1 cellular context compared by ENCODE assay signal in genomic region chr2:64400733-64401500, GRCh38.
TF ChIP-seq lines count a peak whose summit lies in the region.

No MANE protein-coding gene starts in this region.

TF ChIP-seq in A549, 52 proteins besides CTCF, POLR2A, EP300 and RAD21:
- TF ChIP-seq, protein P1, sequence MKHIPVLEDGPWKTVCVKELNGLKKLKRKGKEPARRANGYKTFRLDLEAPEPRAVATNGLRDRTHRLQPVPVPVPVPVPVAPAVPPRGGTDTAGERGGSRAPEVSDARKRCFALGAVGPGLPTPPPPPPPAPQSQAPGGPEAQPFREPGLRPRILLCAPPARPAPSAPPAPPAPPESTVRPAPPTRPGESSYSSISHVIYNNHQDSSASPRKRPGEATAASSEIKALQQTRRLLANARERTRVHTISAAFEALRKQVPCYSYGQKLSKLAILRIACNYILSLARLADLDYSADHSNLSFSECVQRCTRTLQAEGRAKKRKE (CRISPR knock-in tag; IDR thresholded peaks at IDR 0.05; ENCODE audit: low read depth): no peak
- no peak for TF ChIP-seq HMGXB4 (CRISPR knock-in tag; IDR thresholded peaks at IDR 0.05; ENCODE audit: borderline replicate concordance)
- TF ChIP-seq KDM1A (IDR thresholded peaks at IDR 0.05; ENCODE audit: low read depth): no peak
- no peak for TF ChIP-seq RFX5 (IDR thresholded peaks at IDR 0.05)
- no peak for TF ChIP-seq NFE2L2 (conservative IDR thresholded peaks at IDR 0.05; ENCODE audit: low read length)
- TF ChIP-seq, protein P2, sequence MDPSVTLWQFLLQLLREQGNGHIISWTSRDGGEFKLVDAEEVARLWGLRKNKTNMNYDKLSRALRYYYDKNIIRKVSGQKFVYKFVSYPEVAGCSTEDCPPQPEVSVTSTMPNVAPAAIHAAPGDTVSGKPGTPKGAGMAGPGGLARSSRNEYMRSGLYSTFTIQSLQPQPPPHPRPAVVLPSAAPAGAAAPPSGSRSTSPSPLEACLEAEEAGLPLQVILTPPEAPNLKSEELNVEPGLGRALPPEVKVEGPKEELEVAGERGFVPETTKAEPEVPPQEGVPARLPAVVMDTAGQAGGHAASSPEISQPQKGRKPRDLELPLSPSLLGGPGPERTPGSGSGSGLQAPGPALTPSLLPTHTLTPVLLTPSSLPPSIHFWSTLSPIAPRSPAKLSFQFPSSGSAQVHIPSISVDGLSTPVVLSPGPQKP (IDR thresholded peaks at IDR 0.05; ENCODE audit: low read depth, low read length): no peak
TF ChIP-seq in A549: peak in this region for 0.
